ENCODE assay signal across 8 cellular contexts in genomic region chr4:153127773-153128494, GRCh38.
DNase-seq lines count a peak whose midpoint lies in the region; ATAC-seq, FAIRE-seq and TF ChIP-seq lines count a peak whose summit lies in the region.

No MANE protein-coding gene starts in this region.

- peak; percentile 82 for ATAC-seq in HG02852 (IDR thresholded peaks at IDR 0.05; ENCODE audit: unreplicated experiment)
- peak; percentile 96 for ATAC-seq in GM12878
- ATAC-seq in GM21786 (IDR thresholded peaks at IDR 0.05; ENCODE audit: unreplicated experiment): no peak

- POLR2A ChIA-PET in GM12878 (lab: Charles Lee): interaction anchor here (0.8 kb wide), 1 partner anchor 39 kb away, joined by 3 read pairs; no protein-coding TSS in a partner anchor

- TF ChIP-seq EP300 in GM12878 (IDR thresholded peaks at IDR 0.05; ENCODE audit: borderline replicate concordance in 1 of 2, control insufficient read depth in 1 of 2, low read depth in 2 of 2, low read length in 2 of 2): no peak

- H4K20me1 ChIP-seq in GM12878 (ENCODE audit: control insufficient read depth, insufficient read depth): 0 out of 2 replicates have a peak, but pooled peaks cover 2% of the 10 kb centered on the region

- DNase-seq in NCI-H2081 (lab: John Stamatoyannopoulos, UW) (peak; percentile 77 to 83), GM12878 (ENCODE audit: low read depth, low spot score) (peak; percentile 27), iPS DF 19.7 (ENCODE audit: low read depth, low spot score) (peak; percentile 57)

- no peak overlapping the region for H3K27ac ChIP-seq in GM12878 (ENCODE audit: control insufficient read depth, insufficient read depth)

- H3K4me2 ChIP-seq in GM12878 (ENCODE audit: control insufficient read depth, insufficient read depth) (no peak overlapping the region), skeletal muscle satellite cell (ENCODE audit: low read length) (peak overlapping the region; percentile 86)

- H3K27me3 ChIP-seq in GM12878 (replicated peaks in 1 of 2; ENCODE audit: control insufficient read depth in 2 of 2, insufficient read depth in 2 of 2, low read length in 1 of 2) (no peaks in the 10 kb centered on the region), skeletal muscle satellite cell (ENCODE audit: control insufficient read depth, insufficient read depth, low read length) (peaks cover 47% of the 10 kb centered on the region)

- CTCF ChIA-PET in GM12878 (lab: Yijun Ruan, JAX): interaction anchor here (0.5 to 6.4 kb wide), 58 partner anchors 9 to 742 kb away, joined by 3 to 269 read pairs (median 4); partner anchors contain the start of gene TIGD4

- H3K36me3 ChIP-seq in ES-I3 (ENCODE audit: insufficient read depth, low read length) (no peaks in the 10 kb centered on the region), GM12878 (ENCODE audit: control insufficient read depth in 2 of 2, insufficient read depth in 2 of 2, low read length in 1 of 2) (no peaks in the 10 kb centered on the region), skeletal muscle satellite cell (ENCODE audit: insufficient read depth, low read length) (no peaks in the 10 kb centered on the region)

- RAD21 ChIA-PET in GM12878 (lab: Charles Lee; ENCODE audit: unreplicated experiment): interaction anchor here (0.6 to 4.2 kb wide), 25 partner anchors 11 to 719 kb away, joined by 3 to 71 read pairs (median 4); no protein-coding TSS in a partner anchor

- peak; percentile 76 to 92 (median 80) for TF ChIP-seq CTCF in GM12878 (IDR thresholded peaks at IDR 0.05 in 2 of 3, conservative IDR thresholded peaks at IDR 0.05 in 1 of 3; ENCODE audit: control insufficient read depth in 2 of 3, extremely low read depth in 1 of 3, insufficient read depth in 1 of 3, low read depth in 3 of 3, low read length in 3 of 3)

- H3K9me3 ChIP-seq in ES-I3 (ENCODE audit: control insufficient read depth, insufficient read depth, low read length) (no peaks in the 10 kb centered on the region), GM12878 (replicated peaks; ENCODE audit: control insufficient read depth, insufficient read depth, low read length) (no peaks in the 10 kb centered on the region; the same call in 2 of the 3 replicates), skeletal muscle satellite cell (replicated peaks; ENCODE audit: low read length) (no peaks in the 10 kb centered on the region)

- TF ChIP-seq POLR2A in GM12878 (IDR thresholded peaks at IDR 0.05; ENCODE audit: low read depth, low read length): no peak

- peak; percentile 92 for FAIRE-seq in TTC549 (lab: Jason Lieb, UNC)
- FAIRE-seq in GM12878 (lab: Jason Lieb, UNC): peak; percentile 86

- TF ChIP-seq RAD21 in GM12878 (IDR thresholded peaks at IDR 0.05; ENCODE audit: insufficient read depth, low read depth, low read length): peak; percentile 92

- 12% methylated on average over 18 of the region's 18 CpGs for WGBS in GM12878 (ENCODE audit: insufficient coverage, insufficient replicate concordance, low lambda C conversion rate, missing lambda C conversion rate)

- H3K4me1 ChIP-seq in ES-I3 (ENCODE audit: insufficient read depth, low read length) (peaks cover 16% of the 10 kb centered on the region), GM12878 (ENCODE audit: control insufficient read depth, insufficient read depth, low read length) (no peaks in the 10 kb centered on the region), skeletal muscle satellite cell (ENCODE audit: control insufficient read depth, insufficient read depth, low read length) (peaks cover 3% of the 10 kb centered on the region)

- intact Hi-C loops in GM12878 (cut with micrococcal nuclease; ENCODE audit: unreplicated experiment): loop anchor here (1.0 kb wide), 2 partner anchors 43 to 282 kb away; no protein-coding TSS in a partner anchor

- H3K79me2 ChIP-seq in GM12878 (ENCODE audit: control insufficient read depth, insufficient read depth, low read length): no peaks in the 10 kb centered on the region

- BruUV-seq in GM12878 (replicated peaks; lab: Mats Ljungman, UMichigan): no TSS peak

- no peak overlapping the region; the same call in 1 of the 2 replicates for H2AFZ ChIP-seq in GM12878 (ENCODE audit: control insufficient read depth, low read depth, low read length)

- no peak overlapping the region for H3K4me3 ChIP-seq in GM12878
- H3K4me3 ChIP-seq in skeletal muscle satellite cell (ENCODE audit: low read length): peak overlapping the region; percentile 61

- in situ Hi-C loops in GM12878 (cut with MboI): loop anchor here (5.0 kb wide), 1 partner anchor 276 kb away; no protein-coding TSS in a partner anchor

- H3K9ac ChIP-seq in ES-I3 (ENCODE audit: low read depth, low read length): peak overlapping the region; percentile 52
- H3K9ac ChIP-seq in GM12878 (ENCODE audit: control insufficient read depth, insufficient read depth, low read length): no peak overlapping the region
- H3K9ac ChIP-seq in skeletal muscle satellite cell (ENCODE audit: low read depth, low read length): peak overlapping the region; percentile 50

- SMC1A ChIA-PET in GM12878 (lab: Charles Lee; ENCODE audit: uncharacterized antibody, unreplicated experiment): interaction anchor here (0.8 to 4.1 kb wide), 30 partner anchors 11 to 633 kb away, joined by 3 to 85 read pairs (median 6); partner anchors contain the start of genes ARFIP1 and TIGD4

TF ChIP-seq in GM12878, 131 proteins besides CTCF, POLR2A, EP300 and RAD21:
- TF ChIP-seq YY1 (IDR thresholded peaks at IDR 0.05; ENCODE audit: low read depth, low read length) (0 out of 2 replicates have a peak, but pooled peaks have one; percentile 44), SMC3 (IDR thresholded peaks at IDR 0.05; ENCODE audit: borderline replicate concordance, low read length) (peak; percentile 85; the same call in 1 of the 2 replicates), RUNX3 (IDR thresholded peaks at IDR 0.05; ENCODE audit: low read length) (no peak)

Comparison
In these comparisons a context has a peak if more than half of its experiments do, and no peak if none do; other contexts are left out.
1. DNase-seq: peak in every context shown above with its lines; median percentile 80 in NCI-H2081; 57 in iPS DF 19.7; 27 in GM12878.